Comparison of ENCODE assay signal across 11 cellular contexts in the genomic region with DNA sequence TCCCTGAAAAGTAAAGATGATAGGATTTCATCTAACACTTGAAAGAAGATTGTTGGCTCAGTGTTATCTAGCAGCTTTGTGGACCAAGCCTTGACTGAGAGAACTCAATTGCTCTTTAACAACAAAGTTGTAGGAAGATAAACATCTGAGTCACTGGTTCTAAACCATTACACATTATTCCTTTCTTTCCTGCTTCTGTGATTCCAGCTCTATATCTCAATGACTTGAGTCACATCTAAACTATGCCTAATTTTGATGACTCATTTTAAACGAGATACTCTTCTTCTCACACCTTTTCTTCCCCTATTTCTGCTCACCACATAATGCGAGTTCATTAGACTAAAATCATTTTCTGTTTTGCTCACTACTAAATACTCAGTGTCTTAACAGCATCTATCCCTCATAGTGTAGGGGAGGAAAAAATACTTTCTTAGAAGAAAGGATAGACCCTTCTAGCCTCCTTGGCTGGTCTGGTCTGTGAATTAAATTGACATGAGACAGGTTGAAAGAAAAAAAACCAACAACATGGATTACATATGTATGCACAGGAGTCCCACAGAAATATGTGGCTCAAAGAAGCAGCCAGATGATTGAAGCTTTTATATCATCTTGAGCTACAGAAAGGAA.
DNase-seq lines count a peak whose midpoint lies in the region; ATAC-seq and TF ChIP-seq lines count a peak whose summit lies in the region.
"Had no signal": no experiment of that assay in that cellular context is flagged by ENCODE, and none has a peak within 500 bp of the region (broad histone marks: within the 10 kb centered on the region; RNA-seq: fewer than 3 reads in every experiment).

No MANE protein-coding gene starts in this region.

- DNase-seq in HPDE6-E6E7 (ENCODE audit: extremely low spot score) (peak; percentile 41), SW 1271 (lab: John Stamatoyannopoulos, UW) (peak; percentile 59 to 88), fibroblast of the aortic adventitia (ENCODE audit: low read depth) (peak; percentile 61)
- DNase-seq: activated CD4-positive, alpha-beta T cell treated with anti-CD3 and anti-CD28 coated beads for 36 hours; Caco-2; GOT3; naive B cell had no signal

- H3K27me3 ChIP-seq in skeletal muscle satellite cell (ENCODE audit: control insufficient read depth, insufficient read depth, low read length): no peaks in the 10 kb centered on the region

- H3K9ac ChIP-seq in skeletal muscle satellite cell (ENCODE audit: low read depth, low read length): no peak overlapping the region

- TF ChIP-seq CTCF in fibroblast of the aortic adventitia (IDR thresholded peaks at IDR 0.05; ENCODE audit: insufficient read depth, low read length): no peak

- peak overlapping the region; percentile 10 for H3K4me2 ChIP-seq in skeletal muscle satellite cell (ENCODE audit: low read length)

- no peaks in the 10 kb centered on the region for H3K36me3 ChIP-seq in skeletal muscle satellite cell (ENCODE audit: insufficient read depth, low read length)

- H3K4me3 ChIP-seq in fibroblast of the aortic adventitia (ENCODE audit: low read depth, low read length) (no peak overlapping the region), skeletal muscle satellite cell (ENCODE audit: low read length) (no peak overlapping the region)

- H3K4me1 ChIP-seq in skeletal muscle satellite cell (ENCODE audit: control insufficient read depth, insufficient read depth, low read length): peaks cover 13% of the 10 kb centered on the region
- H3K4me1 ChIP-seq: Caco-2 had no signal

- no peak for ATAC-seq in HG02870 (IDR thresholded peaks at IDR 0.05; ENCODE audit: unreplicated experiment)
- no peak for ATAC-seq in activated CD4-positive, CD25-positive, alpha-beta regulatory T cell treated with anti-CD3 and anti-CD28 coated beads, Interleukin-2, amount 50 U/mL, for 24 hours
- ATAC-seq in GM18519 (IDR thresholded peaks at IDR 0.05; ENCODE audit: low FRiP score, unreplicated experiment): no peak
- ATAC-seq: activated CD4-positive, alpha-beta T cell treated with anti-CD3 and anti-CD28 coated beads for 36 hours had no signal

- no peaks in the 10 kb centered on the region for H3K9me3 ChIP-seq in skeletal muscle satellite cell (replicated peaks; ENCODE audit: low read length)
- H3K9me3 ChIP-seq: Caco-2 had no signal
